9 cellular contexts compared by ENCODE assay signal in genomic region chrX:78024349-78025108, GRCh38. TPM values are rescaled to one million over a fixed set of nuclear protein-coding genes. Genes with fewer than 3 reads are reported as not detected.
DNase-seq lines count a peak whose midpoint lies in the region; ATAC-seq, FAIRE-seq and TF ChIP-seq lines count a peak whose summit lies in the region.
"Had no signal": no experiment of that assay in that cellular context is flagged by ENCODE, and none has a peak within 500 bp of the region (broad histone marks: within the 10 kb centered on the region; RNA-seq: fewer than 3 reads in every experiment).

No MANE protein-coding gene starts in this region.

- H4K20me1 ChIP-seq in SK-N-SH (ENCODE audit: insufficient read depth), result no peaks in the 10 kb centered on the region
- no peaks in the 10 kb centered on the region for H4K20me1 ChIP-seq in endothelial cell of umbilical vein (replicated peaks; ENCODE audit: control insufficient read depth, extremely low read depth, insufficient read depth, low read length)

- dilution Hi-C loops in endothelial cell of umbilical vein (cut with MboI; ENCODE audit: extremely low pct_ligation_motif_present, low sequenced_read_pairs), result no loop called here

- WGBS in SK-N-SH (ENCODE audit: low lambda C conversion rate), result 69% methylated on average over 7 of the region's 7 CpGs
- 55 to 77% (median 68%) methylated on average over 7 of the region's 7 CpGs for WGBS in psoas muscle, 3 donors

- no peaks in the 10 kb centered on the region for H3K36me3 ChIP-seq in SK-N-SH (replicated peaks in 1 of 2; ENCODE audit: control insufficient read depth in 1 of 2, insufficient read depth in 2 of 2, low read length in 1 of 2)
- H3K36me3 ChIP-seq in HAP-1 (replicated peaks), result no peaks in the 10 kb centered on the region
- no peaks in the 10 kb centered on the region for H3K36me3 ChIP-seq in RWPE2 (ENCODE audit: low read depth)
- H3K36me3 ChIP-seq in endothelial cell of umbilical vein (ENCODE audit: control insufficient read depth in 2 of 2, extremely low read depth in 1 of 2, insufficient read depth in 2 of 2, low read length in 2 of 2), result no peaks in the 10 kb centered on the region
- H3K36me3 ChIP-seq in psoas muscle (ENCODE audit: insufficient read depth in 1 of 2, low read depth in 1 of 2), result no peaks in the 10 kb centered on the region

- H3K9ac ChIP-seq in SK-N-SH, result no peak overlapping the region
- no peak overlapping the region for H3K9ac ChIP-seq in endothelial cell of umbilical vein (replicated peaks; ENCODE audit: extremely low read depth, insufficient read depth, low read length)

- H3K27me3 ChIP-seq in SK-N-SH (ENCODE audit: insufficient read depth) (no peaks in the 10 kb centered on the region), HAP-1 (ENCODE audit: low read depth) (no peaks in the 10 kb centered on the region), RWPE2 (ENCODE audit: insufficient read depth, poor library complexity, severe bottlenecking) (no peaks in the 10 kb centered on the region), endothelial cell of umbilical vein (ENCODE audit: control insufficient read depth in 2 of 2, insufficient read depth in 2 of 2, low read length in 2 of 2) (no peaks in the 10 kb centered on the region), psoas muscle (ENCODE audit: insufficient read depth in 3 of 3, low read length in 2 of 3) (no peaks in the 10 kb centered on the region)

- ATAC-seq in SK-N-SH treated with all-trans-retinoic acid at 6 μM for 48 hours, result no peak
- ATAC-seq in RWPE2 (ENCODE audit: low read depth), result peak; percentile 68
- ATAC-seq in psoas muscle, result peak in 1 of 4 donors; percentile 42
- no peak for ATAC-seq in HG03139 (IDR thresholded peaks at IDR 0.05; ENCODE audit: unreplicated experiment)
- ATAC-seq in GM19397 (IDR thresholded peaks at IDR 0.05; ENCODE audit: unreplicated experiment), result no peak

- TF ChIP-seq POLR2A in endothelial cell of umbilical vein (IDR thresholded peaks at IDR 0.05; ENCODE audit: low read depth, low read length), result no peak

- CTCF ChIA-PET in SK-N-SH (lab: Yijun Ruan, JAX) (interaction anchor here (0.6 to 2.0 kb wide), 24 partner anchors 8 to 1746 kb away, joined by 3 to 15 read pairs (median 4); partner anchors contain the start of genes ATP7A and COX7B), endothelial cell of umbilical vein (lab: Charles Lee) (interaction anchor here (0.6 to 2.8 kb wide), 18 partner anchors 8 to 1746 kb away, joined by 3 to 45 read pairs (median 4); partner anchors contain the start of genes ATP7A, COX7B and MAGT1)

- no peak for TF ChIP-seq EP300 in SK-N-SH (IDR thresholded peaks at IDR 0.05; ENCODE audit: borderline replicate concordance in 1 of 2, low read depth in 1 of 2, low read length in 1 of 2)

- H3K4me3 ChIP-seq in SK-N-SH (ENCODE audit: low read depth in 2 of 2, low read length in 1 of 2), result no peak overlapping the region
- H3K4me3 ChIP-seq in HAP-1, result no peak overlapping the region
- no peak overlapping the region for H3K4me3 ChIP-seq in RWPE2 (ENCODE audit: severe bottlenecking)
- H3K4me3 ChIP-seq in endothelial cell of umbilical vein (replicated peaks in 1 of 3; ENCODE audit: insufficient read depth in 1 of 3, low read depth in 1 of 3, low read length in 3 of 3), result no peak overlapping the region
- no peak overlapping the region for H3K4me3 ChIP-seq in psoas muscle

- H3K9me3 ChIP-seq in SK-N-SH (no peaks in the 10 kb centered on the region), HAP-1 (no peaks in the 10 kb centered on the region), RWPE2 (ENCODE audit: severe bottlenecking) (no peaks in the 10 kb centered on the region), endothelial cell of umbilical vein (replicated peaks; ENCODE audit: control insufficient read depth, insufficient read depth, low read length) (no peaks in the 10 kb centered on the region), psoas muscle (no peaks in the 10 kb centered on the region)

- POLR2A ChIA-PET in SK-N-SH (lab: Yijun Ruan, JAX), result no interaction called here
- POLR2A ChIA-PET in endothelial cell of umbilical vein (lab: Charles Lee), result no interaction called here

- H3K9me1 ChIP-seq in endothelial cell of umbilical vein (replicated peaks; ENCODE audit: control insufficient read depth, extremely low read depth, insufficient read depth, low read length), result no peaks in the 10 kb centered on the region

- H2AFZ ChIP-seq in SK-N-SH (ENCODE audit: low read depth) (no peak overlapping the region), endothelial cell of umbilical vein (ENCODE audit: low read depth, low read length) (no peak overlapping the region)

- TF ChIP-seq CTCF in SK-N-SH (IDR thresholded peaks at IDR 0.05) (peak; percentile 62), RWPE2 (IDR thresholded peaks at IDR 0.05; ENCODE audit: poor library complexity, severe bottlenecking) (peak; percentile 61), endothelial cell of umbilical vein (IDR thresholded peaks at IDR 0.05; ENCODE audit: extremely low read depth in 1 of 2, insufficient read depth in 1 of 2, low read depth in 1 of 2, low read length in 2 of 2) (peak; percentile 30 to 38), psoas muscle (IDR thresholded peaks at IDR 0.05) (peak; percentile 51)

- TF ChIP-seq RAD21 in SK-N-SH (IDR thresholded peaks at IDR 0.05; ENCODE audit: low read length), result peak; percentile 68

- peak; percentile 83 for FAIRE-seq in endothelial cell of umbilical vein (lab: Jason Lieb, UNC)

- H3K79me2 ChIP-seq in SK-N-SH (ENCODE audit: insufficient read depth), result no peaks in the 10 kb centered on the region
- no peaks in the 10 kb centered on the region for H3K79me2 ChIP-seq in endothelial cell of umbilical vein (ENCODE audit: control insufficient read depth, insufficient read depth, low read length)

- DNase-seq in SK-N-SH (peak; percentile 30), HAP-1 (ENCODE audit: low spot score in 2 of 2) (peak; percentile 48 to 70), RWPE2 (ENCODE audit: low spot score) (no peak), endothelial cell of umbilical vein (ENCODE audit: low read depth, low spot score) (peak; percentile 16), psoas muscle (no peak)

- intact Hi-C loops in endothelial cell of umbilical vein (cut with micrococcal nuclease) (loop anchor here (1.0 to 5.0 kb wide), 4 partner anchors 114 to 1877 kb away; partner anchors contain the start of genes ATP7A, COX7B and MAGT1), psoas muscle (cut with DNase I) (loop anchor here (10.0 kb wide), 1 partner anchor 110 kb away; the partner anchor contains the start of gene ATP7A (in 2 of the 2))

- no TSS peak for BruUV-seq in endothelial cell of umbilical vein (replicated peaks; lab: Mats Ljungman, UMichigan)

- H3K27ac ChIP-seq in SK-N-SH (ENCODE audit: low read depth in 2 of 2, low read length in 1 of 2), result no peak overlapping the region
- no peak overlapping the region for H3K27ac ChIP-seq in RWPE2 (ENCODE audit: poor library complexity, severe bottlenecking)
- H3K27ac ChIP-seq in endothelial cell of umbilical vein (ENCODE audit: insufficient read depth, low read depth, low read length), result no peak overlapping the region
- H3K27ac ChIP-seq in psoas muscle, result no peak overlapping the region

- H3K4me1 ChIP-seq in SK-N-SH (ENCODE audit: control insufficient read depth in 1 of 2, insufficient read depth in 2 of 2, low read depth in 1 of 2, low read length in 1 of 2) (no peaks in the 10 kb centered on the region; a peak in 1 of 4 replicates), HAP-1 (peaks cover 4% of the 10 kb centered on the region; the same call in 1 of the 2 replicates), RWPE2 (ENCODE audit: insufficient read depth, poor library complexity, severe bottlenecking) (no peaks in the 10 kb centered on the region), endothelial cell of umbilical vein (ENCODE audit: control insufficient read depth, extremely low read depth, insufficient read depth, low read length) (no peaks in the 10 kb centered on the region), psoas muscle (no peaks in the 10 kb centered on the region)

- H3F3A ChIP-seq in SK-N-SH (replicated peaks; ENCODE audit: insufficient read depth), result no peaks in the 10 kb centered on the region

- H3K9me2 ChIP-seq in SK-N-SH, result no peaks in the 10 kb centered on the region

- H3K4me2 ChIP-seq in SK-N-SH (no peak overlapping the region), endothelial cell of umbilical vein (ENCODE audit: insufficient read depth, low read length) (no peak overlapping the region)

- in situ Hi-C loops in HAP-1 (cut with MboI; ENCODE audit: low sequenced_read_pairs), result loop anchor here (10.0 kb wide), 1 partner anchor 110 kb away; the partner anchor contains the start of gene ATP7A

TF ChIP-seq in SK-N-SH, 30 proteins besides CTCF, POLR2A, EP300 and RAD21:
- TF ChIP-seq FOSL2 (IDR thresholded peaks at IDR 0.05; ENCODE audit: borderline replicate concordance, low read depth), result no peak
- peak; percentile 41; the same call in 1 of the 2 replicates for TF ChIP-seq SMC3 (IDR thresholded peaks at IDR 0.05; ENCODE audit: low read depth, low read length)

TF ChIP-seq in SK-N-SH treated with all-trans-retinoic acid at 6 μM for 48 hours, 23 proteins besides CTCF, POLR2A, EP300 and RAD21 (continues in another document):
- TF ChIP-seq ZNF8 (CRISPR knock-in tag; IDR thresholded peaks at IDR 0.05), result no peak
- TF ChIP-seq ISL1 (CRISPR knock-in tag; IDR thresholded peaks at IDR 0.05), result no peak
- no peak for TF ChIP-seq ZFP30 (CRISPR knock-in tag; IDR thresholded peaks at IDR 0.05)
- TF ChIP-seq OSR1 (CRISPR knock-in tag; IDR thresholded peaks at IDR 0.05), result no peak
- no peak for TF ChIP-seq ZNF565 (CRISPR knock-in tag; conservative IDR thresholded peaks at IDR 0.05; ENCODE audit: low read depth)
- no peak for TF ChIP-seq PPARA (CRISPR knock-in tag; IDR thresholded peaks at IDR 0.05; ENCODE audit: borderline replicate concordance)

TF ChIP-seq in endothelial cell of umbilical vein, 7 proteins besides CTCF, POLR2A, EP300 and RAD21 (continues in another document):
- TF ChIP-seq GATA2 (IDR thresholded peaks at IDR 0.05; ENCODE audit: insufficient read depth, insufficient read length, low read depth, low read length), result no peak
- no peak for TF ChIP-seq MYC (IDR thresholded peaks at IDR 0.05; ENCODE audit: low read depth, low read length)
- TF ChIP-seq POLR2AphosphoS5 (IDR thresholded peaks at IDR 0.05; ENCODE audit: insufficient read depth, low read depth, low read length), result no peak
- TF ChIP-seq JUN (IDR thresholded peaks at IDR 0.05; ENCODE audit: borderline replicate concordance, insufficient read depth, insufficient read length, low read depth), result no peak

RNA-seq across cellular contexts. Expression of gene PGAM4, which starts 55.1 kb away (rescaled TPM):
- not detected in 2 replicates for polyA plus RNA-seq in SK-N-SH (2012; rRNA removed)
- polyA plus RNA-seq in SK-N-SH (2012; cell fraction: cytosol; rRNA removed), result 0.04 TPM in 1 of 2 replicates, not detected in the other
- not detected in 2 replicates for polyA plus RNA-seq in SK-N-SH (2012; cell fraction: nucleus; rRNA removed)
- not detected in 2 replicates for total RNA-seq in endothelial cell of umbilical vein
- 0.12 and 0.18 TPM in 2 replicates for polyA plus RNA-seq in endothelial cell of umbilical vein
- 0.21 and 0.32 TPM in 2 replicates for polyA plus RNA-seq in endothelial cell of umbilical vein (2011; cell fraction: cytosol; rRNA removed)
- 0.32 TPM in 1 of 2 replicates, not detected in the other for polyA plus RNA-seq in endothelial cell of umbilical vein (2011; cell fraction: nucleus; rRNA removed)
- 0.94 TPM in 1 of 2 replicates, not detected in the other for polyA plus RNA-seq in endothelial cell of umbilical vein (2012)
- 0.41 TPM in 1 of 2 replicates, not detected in the other for polyA minus RNA-seq in endothelial cell of umbilical vein
- not detected for polyA minus RNA-seq in endothelial cell of umbilical vein (2011; cell fraction: cytosol; rRNA and poly(A)+ RNA removed)
- not detected in 2 replicates for polyA minus RNA-seq in endothelial cell of umbilical vein (2011; cell fraction: nucleus; rRNA and poly(A)+ RNA removed)
- not detected for total RNA-seq in psoas muscle
- polyA plus RNA-seq in psoas muscle, result under 1 TPM in 1 of 3 donors, not detected in 2; 0.04 TPM
- polyA plus RNA-seq: adipose tissue had no signal

Comparison
In these comparisons a context has a peak if more than half of its experiments do, and no peak if none do; other contexts are left out.
1. DNase-seq: peak in SK-N-SH (single experiment), HAP-1 (2 of 2) and endothelial cell of umbilical vein (single experiment); none in RWPE2 (single experiment) and psoas muscle (0 of 2).
2. Peak in every context shown above with its lines, with median percentiles within 50 percentile points of each other: CTCF ChIP-seq.